ENCODE assay signal across 16 cellular contexts in the genomic region with DNA sequence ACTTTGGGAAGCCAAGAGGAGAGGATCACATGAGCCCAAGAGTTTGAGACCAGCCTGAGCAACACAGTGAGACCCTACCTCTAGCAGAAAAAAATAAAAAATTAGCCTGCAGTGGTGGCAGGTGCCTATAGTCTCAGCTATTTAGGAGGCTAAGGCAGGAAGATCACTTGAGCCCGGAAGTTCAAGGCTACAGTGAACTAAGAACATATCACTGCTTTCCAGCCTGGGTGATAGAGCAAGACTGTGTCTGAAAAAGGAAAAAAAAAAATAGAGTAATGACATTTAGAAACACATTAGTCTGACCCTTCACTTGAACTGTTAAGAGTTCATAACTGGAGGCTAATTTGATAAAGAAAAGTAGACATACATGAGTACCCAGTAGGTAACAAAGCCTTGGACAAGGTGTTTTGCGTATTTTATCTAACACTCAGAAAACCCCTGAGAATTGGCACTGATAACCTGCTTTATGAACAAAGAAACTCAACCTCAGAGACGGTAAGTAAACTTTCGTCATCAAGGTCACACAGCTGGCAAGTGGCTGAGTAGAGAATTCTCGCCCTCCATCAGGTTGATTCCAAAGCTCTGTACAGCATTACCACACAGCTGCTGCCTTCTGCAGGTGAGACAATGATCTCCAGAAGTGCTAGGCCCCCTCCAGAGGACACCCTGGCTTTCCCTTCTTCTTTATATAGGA.
DNase-seq lines count a peak whose midpoint lies in the region; ATAC-seq lines count a peak whose summit lies in the region.
"Had no signal": no experiment of that assay in that cellular context is flagged by ENCODE, and none has a peak within 500 bp of the region (broad histone marks: within the 10 kb centered on the region; RNA-seq: fewer than 3 reads in every experiment).

No MANE protein-coding gene starts in this region.

- H3K27me3 Mint-ChIP-seq in CD4-positive, alpha-beta memory T cell, result no peaks in the 10 kb centered on the region
- H3K27me3 Mint-ChIP-seq in natural killer cell treated with Interleukin-12 subunit alpha and Interleukin-12 subunit beta and Interleukin-15 and Interleukin-18, amount 100 ng/mL, for 72 hours, result no peaks in the 10 kb centered on the region

- intact Hi-C loops in CD4-positive, alpha-beta memory T cell (cut with micrococcal nuclease), result no loop called here

- ATAC-seq in activated CD4-positive, CD25-positive, alpha-beta regulatory T cell treated with anti-CD3 and anti-CD28 coated beads, Interleukin-2, amount 50 U/mL, for 24 hours, result peak; percentile 49 to 58
- peak in 1 of 2 donors; percentile 24 for ATAC-seq in activated naive CD4-positive, alpha-beta T cell treated with anti-CD3 and anti-CD28 coated beads, Interleukin-2, amount 50 U/mL, for 72 hours
- ATAC-seq in natural killer cell treated with Interleukin-12 subunit alpha and Interleukin-12 subunit beta and Interleukin-15 and Interleukin-18, amount 100 ng/mL, for 72 hours, result peak in 1 of 2 donors; percentile 48
- ATAC-seq in GM18868 (IDR thresholded peaks at IDR 0.05; ENCODE audit: unreplicated experiment) (no peak), GM19467 (IDR thresholded peaks at IDR 0.05; ENCODE audit: unreplicated experiment) (no peak)
- ATAC-seq: HCT116, WTC11 had no signal

- H3K9me3 Mint-ChIP-seq in CD4-positive, alpha-beta memory T cell, result no peaks in the 10 kb centered on the region
- no peaks in the 10 kb centered on the region for H3K9me3 Mint-ChIP-seq in activated naive CD4-positive, alpha-beta T cell treated with anti-CD3 and anti-CD28 coated beads, Interleukin-2, amount 50 U/mL, for 72 hours
- no peaks in the 10 kb centered on the region for H3K9me3 Mint-ChIP-seq in natural killer cell treated with Interleukin-12 subunit alpha and Interleukin-12 subunit beta and Interleukin-15 and Interleukin-18, amount 100 ng/mL, for 72 hours
- H3K9me3 Mint-ChIP-seq: WTC11 had no signal

- POLR2A ChIA-PET in CD4-positive, alpha-beta memory T cell (lab: Charles Lee; ENCODE audit: partially characterized antibody), result interaction anchor here (0.5 to 0.9 kb wide), 2 partner anchors 12 to 92 kb away, joined by 3 read pairs; no protein-coding TSS in a partner anchor

- H3K4me3 Mint-ChIP-seq in CD4-positive, alpha-beta memory T cell, result peak overlapping the region in 4 of 8 donors; percentile 43 to 57 (median 54)
- H3K4me3 Mint-ChIP-seq in natural killer cell treated with Interleukin-12 subunit alpha and Interleukin-12 subunit beta and Interleukin-15 and Interleukin-18, amount 100 ng/mL, for 72 hours, result no peak overlapping the region
- H3K4me3 Mint-ChIP-seq: WTC11 had no signal

- H3K27me3 ChIP-seq in CD4-positive, alpha-beta memory T cell (ENCODE audit: insufficient read depth, low read length), result no peaks in the 10 kb centered on the region

- H3K36me3 ChIP-seq in CD4-positive, alpha-beta memory T cell (ENCODE audit: insufficient read depth, low read length), result no peaks in the 10 kb centered on the region

- CTCF ChIA-PET in CD4-positive, alpha-beta memory T cell (lab: Charles Lee; ENCODE audit: partially characterized antibody), result interaction anchor here (1.6 kb wide), 1 partner anchor 43 kb away, joined by 6 read pairs; no protein-coding TSS in a partner anchor

- no peak overlapping the region for H3K4me3 ChIP-seq in CD4-positive, alpha-beta memory T cell (ENCODE audit: low read length in 2 of 2)
- H3K4me3 ChIP-seq: smooth muscle cell had no signal

- peaks cover 7 to 14% of the 10 kb centered on the region in 2 donors for H3K36me3 Mint-ChIP-seq in CD4-positive, alpha-beta memory T cell
- H3K36me3 Mint-ChIP-seq in activated naive CD4-positive, alpha-beta T cell treated with anti-CD3 and anti-CD28 coated beads, Interleukin-2, amount 50 U/mL, for 72 hours, result peaks cover 0 to 7% of the 10 kb centered on the region in 2 donors
- peaks cover 4% of the 10 kb centered on the region for H3K36me3 Mint-ChIP-seq in natural killer cell treated with Interleukin-12 subunit alpha and Interleukin-12 subunit beta and Interleukin-15 and Interleukin-18, amount 100 ng/mL, for 72 hours
- H3K36me3 Mint-ChIP-seq: WTC11 had no signal

- peaks cover 21% of the 10 kb centered on the region for H3K4me1 ChIP-seq in CD4-positive, alpha-beta memory T cell (ENCODE audit: insufficient read depth, low read length)
- H3K4me1 ChIP-seq: parathyroid adenoma had no signal

- H3K4me1 Mint-ChIP-seq in CD4-positive, alpha-beta memory T cell, result peaks cover 19 to 29% (median 22%) of the 10 kb centered on the region in 4 donors
- H3K4me1 Mint-ChIP-seq in natural killer cell treated with Interleukin-12 subunit alpha and Interleukin-12 subunit beta and Interleukin-15 and Interleukin-18, amount 100 ng/mL, for 72 hours (ENCODE audit: low read depth in 2 of 2), result peaks cover 15 to 17% of the 10 kb centered on the region in 2 donors
- H3K4me1 Mint-ChIP-seq: WTC11 had no signal

- H3K27ac Mint-ChIP-seq in CD4-positive, alpha-beta memory T cell, result peak overlapping the region; percentile 6 to 77 (median 49)
- peak overlapping the region; percentile 20 to 50 for H3K27ac Mint-ChIP-seq in activated naive CD4-positive, alpha-beta T cell treated with anti-CD3 and anti-CD28 coated beads, Interleukin-2, amount 50 U/mL, for 72 hours
- H3K27ac Mint-ChIP-seq in natural killer cell treated with Interleukin-12 subunit alpha and Interleukin-12 subunit beta and Interleukin-15 and Interleukin-18, amount 100 ng/mL, for 72 hours, result peak overlapping the region; percentile 30 to 55
- H3K27ac Mint-ChIP-seq: WTC11 had no signal

- no peak overlapping the region for H3K27ac ChIP-seq in CD4-positive, alpha-beta memory T cell (ENCODE audit: low read depth, low read length)
- H3K27ac ChIP-seq: parathyroid adenoma had no signal

- DNase-seq in activated CD4-positive, CD25-positive, alpha-beta regulatory T cell (lab: John Stamatoyannopoulos, UW), result no peak
- no peak for DNase-seq in CD4-positive, alpha-beta memory T cell
- no peak for DNase-seq in activated naive CD4-positive, alpha-beta T cell treated with anti-CD3 and anti-CD28 coated beads, Interleukin-2, amount 50 U/mL, for 72 hours (ENCODE audit: low spot score in 2 of 2)
- no peak for DNase-seq in natural killer cell treated with Interleukin-12 subunit alpha and Interleukin-12 subunit beta and Interleukin-15 and Interleukin-18, amount 100 ng/mL, for 72 hours (ENCODE audit: low spot score)
- no peak for DNase-seq in NCI-H2081 (lab: John Stamatoyannopoulos, UW)
- DNase-seq: activated CD8-positive, alpha-beta memory T cell treated with anti-CD3 and anti-CD28 coated beads, Interleukin-2, amount 50 U/mL, for 4 hours; NCI-H2029 treated with DMSO at 0.1 percent for 48 hours; NCI-H510A treated with DMSO at 0.1 percent for 48 hours; stimulated activated CD4-positive, alpha-beta T cell treated with anti-CD3 and anti-CD28 coated beads, Interleukin-4, amount 100 ng/mL, for 24 hours had no signal

- H3K9me3 ChIP-seq in CD4-positive, alpha-beta memory T cell (ENCODE audit: control insufficient read depth in 1 of 2, low read length in 2 of 2), result no peaks in the 10 kb centered on the region

Comparison
In these comparisons a context has a peak if more than half of its experiments do, and no peak if none do; other contexts are left out.
1. ATAC-seq: peak in activated CD4-positive, CD25-positive, alpha-beta regulatory T cell treated with anti-CD3 and anti-CD28 coated beads, Interleukin-2, amount 50 U/mL, for 24 hours (2 of 2); none in GM18868 (single experiment) and GM19467 (single experiment).
2. Peak in every context shown above with its lines, with median percentiles within 50 percentile points of each other: H3K27ac Mint-ChIP-seq.